In genomic region chr12:108618079-108618952, GRCh38 we compare ENCODE assay signal across 8 cellular contexts. TPM values are rescaled to one million over a fixed set of nuclear protein-coding genes. Genes with fewer than 3 reads are reported as not detected.
DNase-seq lines count a peak whose midpoint lies in the region; ATAC-seq and TF ChIP-seq lines count a peak whose summit lies in the region.

No MANE protein-coding gene starts in this region.

- H3K4me3 ChIP-seq in lower leg skin (ENCODE audit: low read depth, poor library complexity, severe bottlenecking), result no peak overlapping the region

- no peak for TF ChIP-seq POLR2A in GM18505 (IDR thresholded peaks at IDR 0.05; ENCODE audit: borderline replicate concordance, extremely low read depth, insufficient read depth, insufficient read length)
- no peak for TF ChIP-seq POLR2A in lower leg skin (IDR thresholded peaks at IDR 0.05)

- ATAC-seq in GM18505 (IDR thresholded peaks at IDR 0.05; ENCODE audit: unreplicated experiment), result peak; percentile 44
- ATAC-seq in HG03521 (IDR thresholded peaks at IDR 0.05; ENCODE audit: unreplicated experiment), result peak; percentile 47

- no peak overlapping the region for H3K27ac ChIP-seq in 22Rv1

- intact Hi-C loops in lower leg skin (cut with DNase I; ENCODE audit: low total_unique reads), result no loop called here

- WGBS in lower leg skin, 2 donors, result 8 to 13% methylated on average over 16 of the region's 16 CpGs

- DNase-seq in NCI-H69 (lab: John Stamatoyannopoulos, UW), result peak; percentile 91
- DNase-seq in activated CD4-positive, alpha-beta T cell treated with anti-CD3 and anti-CD28 coated beads, Interleukin-2, amount 50 U/mL, for 1 hour, result peak; percentile 77
- DNase-seq in dermis blood vessel endothelial cell, result peak; percentile 90
- peak; percentile 63 to 96 for DNase-seq in lower leg skin (ENCODE audit: low spot score in 2 of 2)
- peak; percentile 65 for DNase-seq in stimulated activated CD8-positive, alpha-beta memory T cell treated with anti-CD3 and anti-CD28 coated beads, Interleukin-12 subunit alpha, Interleukin-12 subunit beta, amount 100 ng/mL, for 1 hour (ENCODE audit: low read depth)

- TF ChIP-seq CTCF in 22Rv1 (IDR thresholded peaks at IDR 0.05) (peak; percentile 100), lower leg skin (IDR thresholded peaks at IDR 0.05) (peak in 1 of 3 donors; percentile 62)

RNA-seq across cellular contexts. Expression of gene SELPLG, which starts 15.4 kb away (rescaled TPM):
- total RNA-seq in dermis blood vessel endothelial cell (0.65 and 0.85 TPM in 2 replicates), lower leg skin (1 to 10 TPM; 1.2 to 4.6 (median 3.0) TPM)

RNA-seq across cellular contexts. Expression of gene TMEM119, which starts 20.4 kb away (rescaled TPM):
- total RNA-seq in dermis blood vessel endothelial cell (under 0.01 TPM in 1 of 2 replicates, not detected in the other), lower leg skin (10 to 100 TPM in 1 of 4 donors, 1 to 10 TPM in 1, under 1 TPM in 2; 0.34 to 10.3 (median 1.4) TPM)

RNA-seq across cellular contexts. Expression of gene ISCU, which starts 55.9 kb away (rescaled TPM):
- total RNA-seq in dermis blood vessel endothelial cell, result 96.5 and 106 TPM in 2 replicates
- total RNA-seq in lower leg skin, result 100 to 1,000 TPM in 3 of 4 donors, 10 to 100 TPM in 1; 94.7 to 175 (median 137) TPM

RNA-seq across cellular contexts. Expression of gene SART3, which starts 57.3 kb away (rescaled TPM):
- 59.3 and 76.7 TPM in 2 replicates for total RNA-seq in dermis blood vessel endothelial cell
- total RNA-seq in lower leg skin, result 10 to 100 TPM; 48.4 to 77.4 (median 72.1) TPM
